ENCODE assay signal across 8 cellular contexts in the genomic region with DNA sequence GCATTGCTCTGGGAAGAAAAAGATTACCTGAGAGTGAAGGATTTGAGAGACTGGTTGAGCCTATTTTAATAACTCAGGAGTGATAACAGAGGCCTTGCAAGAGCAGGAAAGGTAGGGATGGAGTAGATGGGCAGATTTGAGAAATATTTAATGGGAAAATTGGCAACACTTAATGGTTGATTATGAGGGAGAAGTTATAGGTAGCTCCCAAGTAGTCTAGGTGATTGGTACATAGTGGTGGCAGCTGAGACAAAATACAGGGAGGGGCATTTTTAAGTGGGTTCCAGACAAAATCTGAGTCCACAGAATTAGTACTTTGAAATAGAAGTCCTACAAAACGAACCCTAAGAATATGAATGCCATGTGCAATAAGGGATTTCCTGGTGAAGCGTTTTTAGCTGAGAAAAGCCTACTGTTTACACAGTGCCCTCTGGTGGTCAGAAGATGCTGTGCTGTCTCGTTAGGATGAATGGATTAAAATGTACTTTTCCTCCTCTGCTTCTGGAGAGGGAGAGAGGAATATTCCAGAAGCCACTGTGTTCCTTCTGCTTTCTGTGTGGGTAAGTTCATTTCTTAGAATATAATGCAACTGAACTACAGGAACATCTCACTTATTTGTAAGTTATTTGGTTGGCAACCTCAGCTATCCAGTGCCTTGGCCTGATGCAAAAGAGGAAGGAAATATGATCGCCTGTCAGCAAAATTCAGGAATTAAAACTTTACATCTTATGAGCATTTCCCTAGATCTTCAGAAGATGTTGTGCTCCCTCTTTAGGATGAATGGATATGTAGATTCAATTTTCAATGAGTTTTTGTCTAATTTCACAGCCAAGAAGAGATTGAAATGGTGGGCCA. TPM values are rescaled to one million over a fixed set of nuclear protein-coding genes. Genes with fewer than 3 reads are reported as not detected.
DNase-seq lines count a peak whose midpoint lies in the region; TF ChIP-seq lines count a peak whose summit lies in the region.

No MANE protein-coding gene starts in this region.

- no peak overlapping the region for H2AFZ ChIP-seq in parathyroid adenoma

- intact Hi-C loops in uterus (cut with DNase I; ENCODE audit: low total_unique reads), result no loop called here

- H3K27me3 ChIP-seq in parathyroid adenoma (ENCODE audit: control insufficient read depth, insufficient read depth, low read length) (no peaks in the 10 kb centered on the region), uterus (no peaks in the 10 kb centered on the region)

- H3K36me3 ChIP-seq in parathyroid adenoma (ENCODE audit: control insufficient read depth, insufficient read depth, low read length) (no peaks in the 10 kb centered on the region), uterus (no peaks in the 10 kb centered on the region)

- no peaks in the 10 kb centered on the region for H3K9me3 ChIP-seq in parathyroid adenoma (ENCODE audit: control insufficient read depth, low read length)
- no peaks in the 10 kb centered on the region for H3K9me3 ChIP-seq in uterus

- H3K4me3 ChIP-seq in parathyroid adenoma (ENCODE audit: low read depth, low read length), result peak overlapping the region; percentile 3
- H3K4me3 ChIP-seq in uterus, result no peak overlapping the region

- in situ Hi-C loops in SK-MEL-5 (cut with HindIII; ENCODE audit: low pct_unique_long_range_greater_than_20kb, low sequenced_read_pairs), result no loop called here

- peak; percentile 94 for TF ChIP-seq CTCF in parathyroid adenoma (IDR thresholded peaks at IDR 0.05)
- TF ChIP-seq CTCF in uterus (IDR thresholded peaks at IDR 0.05), result peak; percentile 77 to 92 (median 84)

- DNase-seq in GM03348 (ENCODE audit: low spot score), result peak; percentile 54
- peak; percentile 82 for DNase-seq in MV-4-11 (lab: John Stamatoyannopoulos, UW)
- DNase-seq in SK-MEL-5 (ENCODE audit: low read depth, low spot score), result peak; percentile 79
- DNase-seq in activated naive CD4-positive, alpha-beta T cell treated with anti-CD3 and anti-CD28 coated beads, Interleukin-2, amount 50 U/mL, for 16 hours, result peak; percentile 57
- DNase-seq in germinal center (ENCODE audit: low spot score), result peak; percentile 24
- peak; percentile 47 to 74 for DNase-seq in uterus
- no peak for DNase-seq in GM19238 (ENCODE audit: insufficient read length, low spot score)

- H3K4me2 ChIP-seq in parathyroid adenoma (ENCODE audit: low read length), result no peak overlapping the region

- peaks cover 25% of the 10 kb centered on the region for H3K79me2 ChIP-seq in parathyroid adenoma

- H3K27ac ChIP-seq in parathyroid adenoma (no peak overlapping the region), uterus (peak overlapping the region; percentile 8 to 62)

- H3K4me1 ChIP-seq in parathyroid adenoma (peaks cover 9% of the 10 kb centered on the region), uterus (no peaks in the 10 kb centered on the region)

- H3K9ac ChIP-seq in parathyroid adenoma, result no peak overlapping the region

- TF ChIP-seq POLR2A in uterus (IDR thresholded peaks at IDR 0.05), result no peak

RNA-seq across cellular contexts. Expression of a gene that starts 6.5 kb away (rescaled TPM):
- total RNA-seq in SK-MEL-5 (2014; rRNA removed; shearing (Covaris generic)), result 28.1 and 34.7 TPM in 2 replicates
- 13.0 and 18.7 TPM in 2 replicates for polyA plus RNA-seq in SK-MEL-5 (2015; cell fraction: cytosol; rRNA removed)
- polyA plus RNA-seq in SK-MEL-5 (2015; cell fraction: nucleus; rRNA removed), result 57.7 and 58.9 TPM in 2 replicates
- total RNA-seq in uterus, result 100 to 1,000 TPM in 2 of 4 donors, 10 to 100 TPM in 2; 16.1 to 126 (median 82.4) TPM

RNA-seq across cellular contexts. Expression of a gene that starts 7.4 kb away (rescaled TPM):
- total RNA-seq in SK-MEL-5 (2014; rRNA removed; shearing (Covaris generic)), result 7.7 and 10.0 TPM in 2 replicates
- polyA plus RNA-seq in SK-MEL-5 (2015; cell fraction: cytosol; rRNA removed), result 3.7 and 5.7 TPM in 2 replicates
- polyA plus RNA-seq in SK-MEL-5 (2015; cell fraction: nucleus; rRNA removed), result 31.2 and 32.9 TPM in 2 replicates
- 10 to 100 TPM in 3 of 4 donors, 1 to 10 TPM in 1; 4.6 to 34.4 (median 11.2) TPM for total RNA-seq in uterus

RNA-seq across cellular contexts. Expression of a gene that starts 29.5 kb away (rescaled TPM):
- total RNA-seq in SK-MEL-5 (2014; rRNA removed; shearing (Covaris generic)), result 20.8 and 21.1 TPM in 2 replicates
- polyA plus RNA-seq in SK-MEL-5 (2015; cell fraction: cytosol; rRNA removed), result 29.7 and 35.4 TPM in 2 replicates
- polyA plus RNA-seq in SK-MEL-5 (2015; cell fraction: nucleus; rRNA removed), result 7.3 and 7.7 TPM in 2 replicates
- 10 to 100 TPM; 21.8 to 68.1 (median 26.8) TPM for total RNA-seq in uterus

RNA-seq across cellular contexts. Expression of a gene that starts 38.7 kb away (rescaled TPM):
- total RNA-seq in SK-MEL-5 (2014; rRNA removed; shearing (Covaris generic)), result not detected in 2 replicates
- 0.64 TPM in 1 of 2 replicates, not detected in the other for polyA plus RNA-seq in SK-MEL-5 (2015; cell fraction: cytosol; rRNA removed)
- polyA plus RNA-seq in SK-MEL-5 (2015; cell fraction: nucleus; rRNA removed), result 0.37 TPM in 1 of 2 replicates, not detected in the other
- total RNA-seq in uterus, result 1 to 10 TPM in 1 of 4 donors, under 1 TPM in 1, not detected in 2; 0.70 to 1.2 TPM

RNA-seq across cellular contexts. Expression of a gene that starts 45.8 kb away (rescaled TPM):
- 0.13 and 0.16 TPM in 2 replicates for total RNA-seq in SK-MEL-5 (2014; rRNA removed; shearing (Covaris generic))
- 0.01 and 0.03 TPM in 2 replicates for polyA plus RNA-seq in SK-MEL-5 (2015; cell fraction: cytosol; rRNA removed)
- 0.37 and 0.65 TPM in 2 replicates for polyA plus RNA-seq in SK-MEL-5 (2015; cell fraction: nucleus; rRNA removed)
- 1 to 10 TPM in 2 of 4 donors, under 1 TPM in 2; 0.51 to 5.3 (median 2.8) TPM for total RNA-seq in uterus
